Comparison of ENCODE assay signal across 19 cellular contexts in genomic region chr21:45996311-45997204, GRCh38. TPM values are rescaled to one million over a fixed set of nuclear protein-coding genes. Genes with fewer than 3 reads are reported as not detected.
DNase-seq lines count a peak whose midpoint lies in the region; ATAC-seq, FAIRE-seq and TF ChIP-seq lines count a peak whose summit lies in the region.
"Had no signal": no experiment of that assay in that cellular context is flagged by ENCODE, and none has a peak within 500 bp of the region (broad histone marks: within the 10 kb centered on the region; RNA-seq: fewer than 3 reads in every experiment).

No MANE protein-coding gene starts in this region.

- intact Hi-C loops in right lobe of liver (cut with DNase I) (no loop called here), HepG2 (cut with micrococcal nuclease; ENCODE audit: unreplicated experiment) (no loop called here), esophagus squamous epithelium (cut with DNase I) (no loop called here), aorta (cut with DNase I) (no loop called here)

- no peaks in the 10 kb centered on the region for H3K27me3 Mint-ChIP-seq in neural crest cell (ENCODE audit: low read depth)
- H3K27me3 Mint-ChIP-seq: B cell; central memory CD8-positive, alpha-beta T cell; progenitor cell of endocrine pancreas had no signal

- no peaks in the 10 kb centered on the region for H3K36me3 ChIP-seq in right lobe of liver
- H3K36me3 ChIP-seq in HepG2 (replicated peaks in 1 of 2; ENCODE audit: control insufficient read depth in 1 of 2, insufficient read depth in 2 of 2, low read length in 2 of 2) = no peaks in the 10 kb centered on the region
- H3K36me3 ChIP-seq in esophagus squamous epithelium = peaks cover 0 to 43% (median 0%) of the 10 kb centered on the region in 3 donors
- H3K36me3 ChIP-seq in aorta (ENCODE audit: control insufficient read depth in 1 of 2, insufficient read depth in 2 of 2, low read length in 1 of 2) = peaks cover 2 to 13% of the 10 kb centered on the region in 2 donors

- BruUV-seq in HepG2 (replicated peaks; lab: Mats Ljungman, UMichigan) = no TSS peak

- DNase-seq in right lobe of liver = peak in 2 of 3 donors; percentile 15 to 41
- DNase-seq in HepG2 (ENCODE audit: low spot score) = no peak
- no peak for DNase-seq in esophagus squamous epithelium (lab: John Stamatoyannopoulos, UW)
- no peak for DNase-seq in neural crest cell (ENCODE audit: low read depth, low spot score)
- peak; percentile 35 to 75 for DNase-seq in aorta
- no peak for DNase-seq in G401 (ENCODE audit: low spot score)
- DNase-seq in hippocampal formation (lab: John Stamatoyannopoulos, UW) = no peak
- DNase-seq: DMS79 treated with DMSO at 0.1 percent for 48 hours; erythroblast; mesendoderm; NCI-H2171 treated with DMSO at 0.1 percent for 48 hours; stimulated activated CD4-positive, alpha-beta T cell treated with anti-CD3 and anti-CD28 coated beads, Interleukin-2, amount 100 ng/mL, for 48 hours; SW 1271 had no signal

- H3K4me3 ChIP-seq in right lobe of liver = no peak overlapping the region
- no peak overlapping the region for H3K4me3 ChIP-seq in HepG2 (replicated peaks in 1 of 3; ENCODE audit: insufficient read depth in 1 of 3, low read depth in 2 of 3, low read length in 3 of 3)
- H3K4me3 ChIP-seq in esophagus squamous epithelium = no peak overlapping the region
- no peak overlapping the region for H3K4me3 ChIP-seq in aorta (ENCODE audit: low read length in 2 of 2)
- H3K4me3 ChIP-seq: MG63 had no signal

- H3K27ac ChIP-seq in right lobe of liver = no peak overlapping the region
- no peak overlapping the region for H3K27ac ChIP-seq in HepG2 (ENCODE audit: extremely low read length, insufficient read depth, low read length)
- H3K27ac ChIP-seq in esophagus squamous epithelium = peak overlapping the region; percentile 33 to 55 (median 42)
- no peak overlapping the region for H3K27ac ChIP-seq in aorta (ENCODE audit: low read depth in 1 of 2, low read length in 2 of 2)

- H3K27ac Mint-ChIP-seq in neural crest cell (ENCODE audit: unreplicated experiment) = peak overlapping the region; percentile 88
- H3K27ac Mint-ChIP-seq: B cell; progenitor cell of endocrine pancreas; stimulated activated effector memory CD8-positive, alpha-beta T cell treated with anti-CD3 and anti-CD28 coated beads, Interleukin-12 subunit alpha, Interleukin-12 subunit beta, amount 100 ng/mL, for 72 hours had no signal

- TF ChIP-seq RAD21 in HepG2 (CRISPR knock-in tag; IDR thresholded peaks at IDR 0.05) = no peak

- H3K9ac ChIP-seq in HepG2 (ENCODE audit: insufficient read depth, low read depth, low read length) = no peak overlapping the region

- in situ Hi-C loops in HepG2 (cut with HindIII; ENCODE audit: extremely low pct_ligation_motif_present, low pct_unique_long_range_greater_than_20kb) (no loop called here), G401 (cut with HindIII; ENCODE audit: low sequenced_read_pairs) (no loop called here)

- H3K9me3 ChIP-seq in right lobe of liver (no peaks in the 10 kb centered on the region), HepG2 (ENCODE audit: low read length) (no peaks in the 10 kb centered on the region), esophagus squamous epithelium (no peaks in the 10 kb centered on the region), aorta (ENCODE audit: control insufficient read depth, low read length) (no peaks in the 10 kb centered on the region)
- H3K9me3 ChIP-seq: MG63 had no signal

- TF ChIP-seq EP300 in HepG2 (IDR thresholded peaks at IDR 0.05; ENCODE audit: low read depth in 2 of 2, low read length in 2 of 2) = no peak
- TF ChIP-seq EP300 in HepG2 (CRISPR knock-in tag; IDR thresholded peaks at IDR 0.05; ENCODE audit: borderline replicate concordance) = no peak

- H3K4me3 Mint-ChIP-seq in neural crest cell = no peak overlapping the region
- H3K4me3 Mint-ChIP-seq: B cell; central memory CD8-positive, alpha-beta T cell; stimulated activated effector memory CD8-positive, alpha-beta T cell treated with anti-CD3 and anti-CD28 coated beads, Interleukin-12 subunit alpha, Interleukin-12 subunit beta, amount 100 ng/mL, for 72 hours had no signal

- no peaks in the 10 kb centered on the region for H3K27me3 ChIP-seq in right lobe of liver
- H3K27me3 ChIP-seq in HepG2 (ENCODE audit: control insufficient read depth in 1 of 2, insufficient read depth in 2 of 2, low read length in 2 of 2) = peaks cover 0 to 7% of the 10 kb centered on the region in 2 experiments; a peak in 1 of 5 replicates
- no peaks in the 10 kb centered on the region for H3K27me3 ChIP-seq in esophagus squamous epithelium
- no peaks in the 10 kb centered on the region for H3K27me3 ChIP-seq in aorta (ENCODE audit: control insufficient read depth in 1 of 2, insufficient read depth in 2 of 2, low read length in 1 of 2)
- H3K27me3 ChIP-seq: MG63 had no signal

- FAIRE-seq in HepG2 (lab: Jason Lieb, UNC) = no peak

- H3K4me2 ChIP-seq in HepG2 (ENCODE audit: low read depth, low read length) = no peak overlapping the region

- H2AFZ ChIP-seq in HepG2 (ENCODE audit: low read length) = no peak overlapping the region

- H3K79me2 ChIP-seq in HepG2 (ENCODE audit: insufficient read depth, low read length) = no peaks in the 10 kb centered on the region

- TF ChIP-seq CTCF in right lobe of liver (IDR thresholded peaks at IDR 0.05) = no peak
- TF ChIP-seq CTCF in HepG2 (CRISPR knock-in tag; IDR thresholded peaks at IDR 0.05) = no peak
- TF ChIP-seq CTCF in esophagus squamous epithelium (IDR thresholded peaks at IDR 0.05) = no peak
- TF ChIP-seq CTCF in neural crest cell (conservative IDR thresholded peaks at IDR 0.05) = no peak

- no peaks in the 10 kb centered on the region for H3K4me1 ChIP-seq in right lobe of liver
- peaks cover 17% of the 10 kb centered on the region for H3K4me1 ChIP-seq in HepG2 (ENCODE audit: insufficient read depth, low read length)
- peaks cover 0 to 36% (median 10%) of the 10 kb centered on the region in 3 donors for H3K4me1 ChIP-seq in esophagus squamous epithelium
- H3K4me1 ChIP-seq in aorta (ENCODE audit: control insufficient read depth in 1 of 2, insufficient read depth in 2 of 2, low read length in 2 of 2) = no peaks in the 10 kb centered on the region

- WGBS in right lobe of liver (ENCODE audit: insufficient coverage, low coverage, low lambda C conversion rate, missing lambda C conversion rate) = 63% methylated on average over 2 of the region's 27 CpGs
- WGBS in HepG2 (ENCODE audit: low lambda C conversion rate) = 46% methylated on average over 4 of the region's 27 CpGs
- 85 to 87% methylated on average over 8 to 14 of the region's 27 CpGs for WGBS in esophagus squamous epithelium, 2 donors
- whole genome bisulfite sequencing in aorta, 2 donors = 88 to 89% methylated on average over 27 of the region's 27 CpGs

- ATAC-seq in right lobe of liver (no peak), HepG2 (no peak), aorta (ENCODE audit: low FRiP score) (no peak), GM21619 (IDR thresholded peaks at IDR 0.05; ENCODE audit: unreplicated experiment) (no peak)

- CTCF ChIA-PET in HepG2 (lab: Yijun Ruan, JAX; ENCODE audit: low intra/inter-chr PET ratio, low total read pairs) = no interaction called here

- no peaks in the 10 kb centered on the region for H3K4me1 Mint-ChIP-seq in neural crest cell
- H3K4me1 Mint-ChIP-seq: B cell; central memory CD8-positive, alpha-beta T cell; stimulated activated effector memory CD8-positive, alpha-beta T cell treated with anti-CD3 and anti-CD28 coated beads, Interleukin-12 subunit alpha, Interleukin-12 subunit beta, amount 100 ng/mL, for 72 hours had no signal

- TF ChIP-seq POLR2A in right lobe of liver (IDR thresholded peaks at IDR 0.05) (no peak), HepG2 (IDR thresholded peaks at IDR 0.05; ENCODE audit: insufficient read depth in 1 of 2, low read depth in 2 of 2, low read length in 2 of 2) (no peak), esophagus squamous epithelium (IDR thresholded peaks at IDR 0.05) (no peak)

- POLR2A ChIA-PET in HepG2 (lab: Yijun Ruan, JAX) = no interaction called here

- no peaks in the 10 kb centered on the region for H4K20me1 ChIP-seq in HepG2 (ENCODE audit: insufficient read depth, low read length)

- no peaks in the 10 kb centered on the region for H3K9me3 Mint-ChIP-seq in neural crest cell
- H3K9me3 Mint-ChIP-seq: central memory CD8-positive, alpha-beta T cell; stimulated activated effector memory CD8-positive, alpha-beta T cell treated with anti-CD3 and anti-CD28 coated beads, Interleukin-12 subunit alpha, Interleukin-12 subunit beta, amount 100 ng/mL, for 72 hours had no signal

- H3K36me3 Mint-ChIP-seq in neural crest cell (ENCODE audit: low read depth) = peaks cover 3% of the 10 kb centered on the region
- H3K36me3 Mint-ChIP-seq: stimulated activated effector memory CD8-positive, alpha-beta T cell treated with anti-CD3 and anti-CD28 coated beads, Interleukin-12 subunit alpha, Interleukin-12 subunit beta, amount 100 ng/mL, for 72 hours had no signal

RNA-seq across cellular contexts. Expression of gene COL6A1, which starts 15.0 kb away (rescaled TPM):
- total RNA-seq in right lobe of liver (10 to 100 TPM; 28.2 to 79.9 (median 51.1) TPM), HepG2 (2016; rRNA removed; fragmentation: Illumina TruSeq; extraction: Trizol) (0.46 and 3.1 TPM in 2 replicates), esophagus squamous epithelium (100 to 1,000 TPM in 1 of 4 donors, 10 to 100 TPM in 3; 25.0 to 242 (median 54.9) TPM), neural crest cell (118 and 120 TPM in 2 replicates), aorta (100 to 1,000 TPM; 458 to 593 TPM)
- 0.09 and 0.40 TPM in 2 replicates for total RNA-seq in HepG2 (2016; cell fraction: cytosol; rRNA removed; fragmentation: Illumina TruSeq; extraction: Trizol; ENCODE audit: low read depth)
- total RNA-seq in HepG2 (2016; cell fraction: insoluble cytoplasmic fraction; rRNA removed; fragmentation: Illumina TruSeq; extraction: Trizol) = 0.55 and 4.3 TPM in 2 replicates
- total RNA-seq in HepG2 (2016; cell fraction: membrane; rRNA removed; fragmentation: Illumina TruSeq; extraction: Trizol) = 0.28 and 0.41 TPM in 2 replicates
- total RNA-seq in HepG2 (2016; cell fraction: nucleus; rRNA removed; fragmentation: Illumina TruSeq; extraction: Trizol) = 4.1 and 6.4 TPM in 2 replicates
- polyA plus RNA-seq in HepG2 (2011; rRNA removed) (4.8 and 9.8 TPM in 2 replicates), aorta (1,000 to 10,000 TPM in 1 of 2 donors, 100 to 1,000 TPM in 1; 156 to 1,773 TPM)
- polyA plus RNA-seq in HepG2 (2011; cell fraction: cytosol; rRNA removed) = 2.4 TPM in 2 replicates
- 190 and 201 TPM in 2 replicates for polyA plus RNA-seq in HepG2 (2011; cell fraction: nucleus; rRNA removed)
- 10.0 and 14.2 TPM in 2 replicates for polyA plus RNA-seq in HepG2 (2012)
- polyA plus RNA-seq in HepG2 (2016; cell fraction: cytosol; fragmentation: Illumina TruSeq; extraction: Trizol; ENCODE audit: low read depth) = 0.17 TPM in 2 replicates
- polyA plus RNA-seq in HepG2 (2016; cell fraction: insoluble cytoplasmic fraction; fragmentation: Illumina TruSeq; extraction: Trizol; ENCODE audit: low read depth) = 0.58 and 1.7 TPM in 2 replicates
- polyA plus RNA-seq in HepG2 (2016; cell fraction: membrane; fragmentation: Illumina TruSeq; extraction: Trizol; ENCODE audit: low read depth) = 0.13 and 0.28 TPM in 2 replicates
- polyA plus RNA-seq in HepG2 (2016; cell fraction: nucleus; fragmentation: Illumina TruSeq; extraction: Trizol; ENCODE audit: insufficient read depth, low read depth) = 20.5 and 25.0 TPM in 2 replicates
- polyA minus RNA-seq in HepG2 (2011; rRNA and poly(A)+ RNA removed; ENCODE audit: low replicate concordance) = 0.07 and 11.2 TPM in 2 replicates
- 1.1 and 1.8 TPM in 2 replicates for polyA minus RNA-seq in HepG2 (2011; cell fraction: cytosol; rRNA and poly(A)+ RNA removed)
- polyA minus RNA-seq in HepG2 (2011; cell fraction: nucleus; rRNA and poly(A)+ RNA removed) = 3.9 and 6.7 TPM in 2 replicates
- 83.0 and 85.1 TPM in 2 replicates for total RNA-seq in G401 (2014; rRNA removed; shearing (Covaris generic))

Comparison
In these comparisons a context has a peak if more than half of its experiments do, and no peak if none do; other contexts are left out.
1. DNase-seq: peak in right lobe of liver (2 of 3) and aorta (2 of 2); none in HepG2 (single experiment), esophagus squamous epithelium (single experiment), neural crest cell (single experiment), G401 (single experiment) and hippocampal formation (0 of 2).
2. H3K27ac ChIP-seq: peak in esophagus squamous epithelium (4 of 4); none in right lobe of liver (0 of 3), HepG2 (single experiment) and aorta (0 of 2).